ENCODE assay signal across 12 cellular contexts in the genomic region with DNA sequence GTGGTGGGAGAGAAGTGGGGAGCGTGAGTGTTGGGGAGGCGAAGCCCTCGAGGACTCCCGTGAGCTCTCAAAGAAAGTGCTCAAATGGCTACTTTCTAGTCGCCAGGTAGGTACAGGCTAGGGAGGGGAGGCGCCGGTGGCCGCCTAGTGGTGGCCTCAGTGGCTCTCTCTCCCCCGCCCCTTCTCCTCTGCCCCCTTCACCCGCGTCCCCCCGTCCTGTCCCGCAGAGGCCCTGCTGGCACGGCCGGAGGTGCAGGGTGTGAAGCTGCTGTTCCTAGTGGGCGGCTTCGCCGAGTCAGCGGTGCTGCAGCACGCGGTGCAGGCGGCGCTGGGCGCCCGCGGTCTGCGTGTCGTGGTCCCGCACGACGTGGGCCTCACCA. TPM values are rescaled to one million over a fixed set of nuclear protein-coding genes. Genes with fewer than 3 reads are reported as not detected.
DNase-seq lines count a peak whose midpoint lies in the region; ATAC-seq and TF ChIP-seq lines count a peak whose summit lies in the region.
"Had no signal": no experiment of that assay in that cellular context is flagged by ENCODE, and none has a peak within 500 bp of the region (broad histone marks: within the 10 kb centered on the region; RNA-seq: fewer than 3 reads in every experiment).

No MANE protein-coding gene starts in this region.

- H3K9me3 Mint-ChIP-seq in activated CD4-positive, alpha-beta memory T cell treated with anti-CD3 and anti-CD28 coated beads, Interleukin-2, amount 10 ng/mL, durations not matched to agents 7 days and 5 days = no peaks in the 10 kb centered on the region
- no peaks in the 10 kb centered on the region for H3K9me3 Mint-ChIP-seq in activated CD4-positive, alpha-beta memory T cell treated with anti-CD3 and anti-CD28 coated beads for 36 hours
- H3K9me3 Mint-ChIP-seq in type B pancreatic cell = no peaks in the 10 kb centered on the region
- H3K9me3 Mint-ChIP-seq: naive thymus-derived CD8-positive, alpha-beta T cell had no signal

- in situ Hi-C loops in HAP-1 (cut with MboI; ENCODE audit: low sequenced_read_pairs) = no loop called here

- no peak overlapping the region for H3K27ac Mint-ChIP-seq in activated CD4-positive, alpha-beta memory T cell treated with anti-CD3 and anti-CD28 coated beads, Interleukin-2, amount 10 ng/mL, durations not matched to agents 7 days and 5 days
- H3K27ac Mint-ChIP-seq in activated CD4-positive, alpha-beta memory T cell treated with anti-CD3 and anti-CD28 coated beads for 36 hours = no peak overlapping the region
- H3K27ac Mint-ChIP-seq in type B pancreatic cell = no peak overlapping the region

- H3K27ac ChIP-seq in colonic mucosa (no peak overlapping the region), lower lobe of right lung (no peak overlapping the region)

- POLR2A ChIA-PET in activated CD4-positive, alpha-beta memory T cell treated with anti-CD3 and anti-CD28 coated beads, Interleukin-2, amount 10 ng/mL, durations not matched to agents 7 days and 5 days (lab: Charles Lee) = interaction anchor here (0.7 to 1.4 kb wide), 3 partner anchors 17 to 188 kb away, joined by 3 read pairs; a partner anchor contains a TSS
- POLR2A ChIA-PET in activated CD4-positive, alpha-beta memory T cell treated with anti-CD3 and anti-CD28 coated beads for 36 hours (lab: Charles Lee) = no interaction called here

- peaks cover 15% of the 10 kb centered on the region for H3K4me1 Mint-ChIP-seq in activated CD4-positive, alpha-beta memory T cell treated with anti-CD3 and anti-CD28 coated beads, Interleukin-2, amount 10 ng/mL, durations not matched to agents 7 days and 5 days
- H3K4me1 Mint-ChIP-seq in activated CD4-positive, alpha-beta memory T cell treated with anti-CD3 and anti-CD28 coated beads for 36 hours (ENCODE audit: low read depth) = peaks cover 6% of the 10 kb centered on the region
- peaks cover 3% of the 10 kb centered on the region for H3K4me1 Mint-ChIP-seq in type B pancreatic cell (ENCODE audit: unreplicated experiment)

- no peaks in the 10 kb centered on the region for H3K4me1 ChIP-seq in colonic mucosa
- H3K4me1 ChIP-seq in lower lobe of right lung = peaks cover 29% of the 10 kb centered on the region
- no peaks in the 10 kb centered on the region for H3K4me1 ChIP-seq in HAP-1

- H3K4me3 Mint-ChIP-seq in activated CD4-positive, alpha-beta memory T cell treated with anti-CD3 and anti-CD28 coated beads, Interleukin-2, amount 10 ng/mL, durations not matched to agents 7 days and 5 days = peak overlapping the region; percentile 21
- H3K4me3 Mint-ChIP-seq in activated CD4-positive, alpha-beta memory T cell treated with anti-CD3 and anti-CD28 coated beads for 36 hours = no peak overlapping the region
- H3K4me3 Mint-ChIP-seq in type B pancreatic cell = no peak overlapping the region

- H3K9ac ChIP-seq in colonic mucosa (ENCODE audit: low read depth in 2 of 2, low read length in 2 of 2) = no peak overlapping the region

- H3K4me3 ChIP-seq in colonic mucosa (peak overlapping the region; percentile 34), lower lobe of right lung (peak overlapping the region; percentile 48), HAP-1 (no peak overlapping the region)

- ATAC-seq in lower lobe of right lung = no peak
- ATAC-seq in HG02610 (IDR thresholded peaks at IDR 0.05; ENCODE audit: unreplicated experiment) = no peak
- no peak for ATAC-seq in esophagus mucosa

- H3K36me3 Mint-ChIP-seq in activated CD4-positive, alpha-beta memory T cell treated with anti-CD3 and anti-CD28 coated beads, Interleukin-2, amount 10 ng/mL, durations not matched to agents 7 days and 5 days (ENCODE audit: low read depth) = no peaks in the 10 kb centered on the region
- peaks cover 4% of the 10 kb centered on the region for H3K36me3 Mint-ChIP-seq in activated CD4-positive, alpha-beta memory T cell treated with anti-CD3 and anti-CD28 coated beads for 36 hours
- no peaks in the 10 kb centered on the region for H3K36me3 Mint-ChIP-seq in type B pancreatic cell
- H3K36me3 Mint-ChIP-seq: naive thymus-derived CD8-positive, alpha-beta T cell had no signal

- intact Hi-C loops in activated CD4-positive, alpha-beta memory T cell treated with anti-CD3 and anti-CD28 coated beads for 36 hours (cut with micrococcal nuclease) = no loop called here
- intact Hi-C loops in colonic mucosa (cut with DNase I) = no loop called here
- intact Hi-C loops in lower lobe of right lung (cut with DNase I) = no loop called here

- H3K9me3 ChIP-seq in colonic mucosa (no peaks in the 10 kb centered on the region), lower lobe of right lung (no peaks in the 10 kb centered on the region), HAP-1 (no peaks in the 10 kb centered on the region)

- DNase-seq in activated CD4-positive, alpha-beta memory T cell treated with anti-CD3 and anti-CD28 coated beads, Interleukin-2, amount 10 ng/mL, durations not matched to agents 7 days and 5 days = no peak
- DNase-seq in activated CD4-positive, alpha-beta memory T cell treated with anti-CD3 and anti-CD28 coated beads for 36 hours = no peak
- no peak for DNase-seq in colonic mucosa
- DNase-seq in lower lobe of right lung = no peak
- DNase-seq in type B pancreatic cell (ENCODE audit: extremely low spot score, unreplicated experiment) = no peak
- DNase-seq in HAP-1 (ENCODE audit: low spot score in 2 of 2) = no peak
- DNase-seq: NCI-H1694, T1000 had no signal

- CTCF ChIA-PET in activated CD4-positive, alpha-beta memory T cell treated with anti-CD3 and anti-CD28 coated beads, Interleukin-2, amount 10 ng/mL, durations not matched to agents 7 days and 5 days (lab: Charles Lee) = interaction anchor here (0.6 to 6.3 kb wide), 7 partner anchors 8 to 191 kb away, joined by 3 to 43 read pairs (median 5); a partner anchor contains a TSS
- CTCF ChIA-PET in activated CD4-positive, alpha-beta memory T cell treated with anti-CD3 and anti-CD28 coated beads for 36 hours (lab: Charles Lee) = interaction anchor here (1.0 to 4.7 kb wide), 10 partner anchors 9 to 334 kb away, joined by 3 to 26 read pairs (median 6); a partner anchor contains a TSS

- H3K36me3 ChIP-seq in colonic mucosa (no peaks in the 10 kb centered on the region), lower lobe of right lung (peaks cover 28% of the 10 kb centered on the region), HAP-1 (replicated peaks) (no peaks in the 10 kb centered on the region; the same call in none of the 2 replicates)

- no peak for TF ChIP-seq CTCF in colonic mucosa (IDR thresholded peaks at IDR 0.05)
- no peak for TF ChIP-seq CTCF in lower lobe of right lung (IDR thresholded peaks at IDR 0.05)
- peak; percentile 52 for TF ChIP-seq CTCF in type B pancreatic cell (conservative IDR thresholded peaks at IDR 0.05)

- no peaks in the 10 kb centered on the region for H3K27me3 Mint-ChIP-seq in activated CD4-positive, alpha-beta memory T cell treated with anti-CD3 and anti-CD28 coated beads, Interleukin-2, amount 10 ng/mL, durations not matched to agents 7 days and 5 days
- H3K27me3 Mint-ChIP-seq in activated CD4-positive, alpha-beta memory T cell treated with anti-CD3 and anti-CD28 coated beads for 36 hours = no peaks in the 10 kb centered on the region
- peaks cover 47% of the 10 kb centered on the region for H3K27me3 Mint-ChIP-seq in type B pancreatic cell

- peaks cover 15% of the 10 kb centered on the region for H3K27me3 ChIP-seq in colonic mucosa
- peaks cover 5% of the 10 kb centered on the region for H3K27me3 ChIP-seq in lower lobe of right lung (ENCODE audit: low read depth)
- no peaks in the 10 kb centered on the region for H3K27me3 ChIP-seq in HAP-1 (ENCODE audit: low read depth)

RNA-seq across cellular contexts. Expression of a gene that starts 16.3 kb away (rescaled TPM):
- 10 to 100 TPM; 20.7 to 23.4 TPM for total RNA-seq in activated CD4-positive, alpha-beta memory T cell treated with anti-CD3 and anti-CD28 coated beads, Interleukin-2, amount 10 ng/mL, durations not matched to agents 7 days and 5 days
- total RNA-seq in activated CD4-positive, alpha-beta memory T cell treated with anti-CD3 and anti-CD28 coated beads for 36 hours = 10 to 100 TPM; 50.6 to 51.4 TPM
- 10 to 100 TPM; 20.6 to 37.7 TPM for total RNA-seq in colonic mucosa
- 33.2 TPM for total RNA-seq in lower lobe of right lung
- 21.7 and 49.4 TPM in 2 replicates for total RNA-seq in type B pancreatic cell (ENCODE audit: low replicate concordance)
- total RNA-seq in esophagus mucosa = 29.1 TPM

RNA-seq across cellular contexts. Expression of a gene that starts 18.8 kb away (rescaled TPM):
- under 1 TPM in 1 of 2 experiments, not detected in 1; 0.08 TPM for total RNA-seq in activated CD4-positive, alpha-beta memory T cell treated with anti-CD3 and anti-CD28 coated beads, Interleukin-2, amount 10 ng/mL, durations not matched to agents 7 days and 5 days
- not detected for total RNA-seq in activated CD4-positive, alpha-beta memory T cell treated with anti-CD3 and anti-CD28 coated beads for 36 hours
- total RNA-seq in colonic mucosa = 1 to 10 TPM; 1.5 to 1.7 TPM
- 36.9 TPM for total RNA-seq in lower lobe of right lung
- total RNA-seq in type B pancreatic cell (ENCODE audit: low replicate concordance) = 0.10 and 5.2 TPM in 2 replicates
- total RNA-seq in esophagus mucosa = 1.2 TPM
- total RNA-seq: activated CD8-positive, alpha-beta memory T cell treated with anti-CD3 and anti-CD28 coated beads for 36 hours; naive thymus-derived CD8-positive, alpha-beta T cell had no signal

RNA-seq across cellular contexts. Expression of a gene that starts 30.0 kb away (rescaled TPM):
- not detected for total RNA-seq in activated CD4-positive, alpha-beta memory T cell treated with anti-CD3 and anti-CD28 coated beads, Interleukin-2, amount 10 ng/mL, durations not matched to agents 7 days and 5 days
- under 1 TPM in 1 of 2 experiments, not detected in 1; 0.17 TPM for total RNA-seq in activated CD4-positive, alpha-beta memory T cell treated with anti-CD3 and anti-CD28 coated beads for 36 hours
- not detected for total RNA-seq in colonic mucosa
- 3.9 TPM for total RNA-seq in lower lobe of right lung
- total RNA-seq in type B pancreatic cell (ENCODE audit: low replicate concordance) = 0.55 and 3.0 TPM in 2 replicates
- total RNA-seq in esophagus mucosa = not detected

RNA-seq across cellular contexts. Expression of a gene that starts 35.3 kb away (rescaled TPM):
- 10 to 100 TPM; 67.0 to 68.0 TPM for total RNA-seq in activated CD4-positive, alpha-beta memory T cell treated with anti-CD3 and anti-CD28 coated beads, Interleukin-2, amount 10 ng/mL, durations not matched to agents 7 days and 5 days
- 10 to 100 TPM; 50.1 to 51.9 TPM for total RNA-seq in activated CD4-positive, alpha-beta memory T cell treated with anti-CD3 and anti-CD28 coated beads for 36 hours
- total RNA-seq in colonic mucosa = 10 to 100 TPM; 65.6 to 93.3 TPM
- total RNA-seq in lower lobe of right lung = 76.2 TPM
- 63.2 and 68.7 TPM in 2 replicates for total RNA-seq in type B pancreatic cell (ENCODE audit: low replicate concordance)
- 50.8 TPM for total RNA-seq in esophagus mucosa

RNA-seq across cellular contexts. Expression of a gene that starts 38.9 kb away (rescaled TPM):
- total RNA-seq in activated CD4-positive, alpha-beta memory T cell treated with anti-CD3 and anti-CD28 coated beads, Interleukin-2, amount 10 ng/mL, durations not matched to agents 7 days and 5 days = under 1 TPM in 1 of 2 experiments, not detected in 1; 0.03 TPM
- under 1 TPM in 1 of 2 experiments, not detected in 1; 0.07 TPM for total RNA-seq in activated CD4-positive, alpha-beta memory T cell treated with anti-CD3 and anti-CD28 coated beads for 36 hours
- 1 to 10 TPM; 2.5 to 4.6 TPM for total RNA-seq in colonic mucosa
- total RNA-seq in lower lobe of right lung = 114 TPM
- total RNA-seq in type B pancreatic cell (ENCODE audit: low replicate concordance) = not detected in 2 replicates
- total RNA-seq in esophagus mucosa = 0.80 TPM
- total RNA-seq: activated CD8-positive, alpha-beta memory T cell treated with anti-CD3 and anti-CD28 coated beads for 36 hours had no signal
